Comparison of ENCODE assay signal across 8 cellular contexts in the genomic region with DNA sequence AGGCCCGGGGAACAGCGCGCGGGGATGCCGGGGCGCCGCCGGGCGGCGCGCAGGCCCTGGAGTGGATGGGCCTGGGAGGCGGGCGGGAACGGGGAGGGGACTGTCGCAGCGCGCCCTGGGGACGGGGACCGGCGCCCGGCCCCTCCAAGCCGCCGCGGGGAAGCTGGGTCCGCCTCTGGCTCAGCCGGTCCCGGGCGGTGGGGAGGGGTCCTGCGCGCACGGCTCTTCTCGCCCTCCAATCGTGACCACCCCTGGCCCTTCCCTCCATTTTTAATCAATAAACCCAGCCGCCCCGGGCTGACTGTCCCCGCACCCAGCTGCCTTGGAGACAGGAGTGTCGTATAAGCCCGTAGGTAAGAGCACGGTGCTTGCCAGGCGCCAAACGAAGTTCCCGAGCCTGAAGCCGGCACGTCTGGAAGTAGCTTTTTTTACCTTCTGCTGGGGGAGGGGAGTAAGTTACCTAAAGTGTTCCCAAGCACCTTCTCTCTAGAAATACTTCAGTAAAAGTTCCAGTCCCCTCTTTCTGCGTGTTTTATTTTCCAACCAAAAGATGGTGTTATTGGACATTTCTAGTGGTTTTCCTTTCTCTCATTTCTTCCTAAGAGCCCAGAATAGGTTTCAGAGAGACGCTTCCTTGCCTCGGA.
DNase-seq lines count a peak whose midpoint lies in the region; ATAC-seq lines count a peak whose summit lies in the region.

No MANE protein-coding gene starts in this region.

- DNase-seq in DMS 273 (lab: John Stamatoyannopoulos, UW; ENCODE audit: unreplicated experiment), result peak; percentile 69
- no peak for DNase-seq in DMS 273 treated with DMSO at 0.1 percent for 48 hours (lab: John Stamatoyannopoulos, UW)
- peak; percentile 38 for DNase-seq in NCI-H1417 treated with DMSO at 0.1 percent for 48 hours (lab: John Stamatoyannopoulos, UW)
- DNase-seq in activated CD4-positive, alpha-beta T cell treated with anti-CD3 and anti-CD28 coated beads for 1 hour, result peak; percentile 30
- DNase-seq in effector CD4-positive, alpha-beta T cell, result peak; percentile 26
- peak; percentile 38 to 54 for DNase-seq in memory B cell (ENCODE audit: low spot score in 2 of 2)
- DNase-seq in stimulated activated CD8-positive, alpha-beta memory T cell treated with anti-CD3 and anti-CD28 coated beads, Interleukin-4, amount 100 ng/mL, for 4 hours (ENCODE audit: low read depth in 2 of 2, low spot score in 1 of 2), result peak; percentile 9 to 14

- peaks cover 1% of the 10 kb centered on the region for H3K27me3 Mint-ChIP-seq in memory B cell

- H3K36me3 Mint-ChIP-seq in memory B cell, result no peaks in the 10 kb centered on the region

- H3K4me3 Mint-ChIP-seq in memory B cell, result peak overlapping the region; percentile 89

- H3K9me3 Mint-ChIP-seq in memory B cell, result no peaks in the 10 kb centered on the region

- ATAC-seq in HG02759 (IDR thresholded peaks at IDR 0.05; ENCODE audit: unreplicated experiment) (peak; percentile 34), memory B cell (ENCODE audit: low read depth) (peak; percentile 23)

- peaks cover 26% of the 10 kb centered on the region for H3K4me1 Mint-ChIP-seq in memory B cell

- peak overlapping the region; percentile 86 for H3K27ac Mint-ChIP-seq in memory B cell
